1 cellular context compared by ENCODE assay signal in the genomic region with DNA sequence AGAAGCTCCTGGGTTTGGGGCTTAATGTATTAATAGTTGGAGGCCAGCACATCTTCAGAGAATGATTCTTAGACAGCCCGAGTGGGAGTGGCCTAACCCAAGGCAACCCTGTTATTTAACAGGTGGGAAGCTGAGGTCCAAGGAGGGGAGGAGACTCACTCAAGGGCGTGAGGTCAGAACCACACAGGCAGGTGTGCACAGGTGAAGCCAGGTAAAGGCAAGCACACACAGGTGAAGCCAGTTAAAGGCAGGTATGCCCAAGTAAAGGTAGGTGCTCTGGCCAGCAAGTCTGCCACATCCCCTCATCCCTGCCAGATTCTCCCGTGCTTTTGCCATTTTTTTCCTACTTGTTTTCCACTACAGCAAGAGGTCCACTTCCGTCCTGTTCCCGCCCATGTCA.
TF ChIP-seq lines count a peak whose summit lies in the region.

No MANE protein-coding gene starts in this region.

TF ChIP-seq in GM23338, 12 proteins besides CTCF, POLR2A, EP300 and RAD21 (continued from another document):
- TF ChIP-seq, protein P1, sequence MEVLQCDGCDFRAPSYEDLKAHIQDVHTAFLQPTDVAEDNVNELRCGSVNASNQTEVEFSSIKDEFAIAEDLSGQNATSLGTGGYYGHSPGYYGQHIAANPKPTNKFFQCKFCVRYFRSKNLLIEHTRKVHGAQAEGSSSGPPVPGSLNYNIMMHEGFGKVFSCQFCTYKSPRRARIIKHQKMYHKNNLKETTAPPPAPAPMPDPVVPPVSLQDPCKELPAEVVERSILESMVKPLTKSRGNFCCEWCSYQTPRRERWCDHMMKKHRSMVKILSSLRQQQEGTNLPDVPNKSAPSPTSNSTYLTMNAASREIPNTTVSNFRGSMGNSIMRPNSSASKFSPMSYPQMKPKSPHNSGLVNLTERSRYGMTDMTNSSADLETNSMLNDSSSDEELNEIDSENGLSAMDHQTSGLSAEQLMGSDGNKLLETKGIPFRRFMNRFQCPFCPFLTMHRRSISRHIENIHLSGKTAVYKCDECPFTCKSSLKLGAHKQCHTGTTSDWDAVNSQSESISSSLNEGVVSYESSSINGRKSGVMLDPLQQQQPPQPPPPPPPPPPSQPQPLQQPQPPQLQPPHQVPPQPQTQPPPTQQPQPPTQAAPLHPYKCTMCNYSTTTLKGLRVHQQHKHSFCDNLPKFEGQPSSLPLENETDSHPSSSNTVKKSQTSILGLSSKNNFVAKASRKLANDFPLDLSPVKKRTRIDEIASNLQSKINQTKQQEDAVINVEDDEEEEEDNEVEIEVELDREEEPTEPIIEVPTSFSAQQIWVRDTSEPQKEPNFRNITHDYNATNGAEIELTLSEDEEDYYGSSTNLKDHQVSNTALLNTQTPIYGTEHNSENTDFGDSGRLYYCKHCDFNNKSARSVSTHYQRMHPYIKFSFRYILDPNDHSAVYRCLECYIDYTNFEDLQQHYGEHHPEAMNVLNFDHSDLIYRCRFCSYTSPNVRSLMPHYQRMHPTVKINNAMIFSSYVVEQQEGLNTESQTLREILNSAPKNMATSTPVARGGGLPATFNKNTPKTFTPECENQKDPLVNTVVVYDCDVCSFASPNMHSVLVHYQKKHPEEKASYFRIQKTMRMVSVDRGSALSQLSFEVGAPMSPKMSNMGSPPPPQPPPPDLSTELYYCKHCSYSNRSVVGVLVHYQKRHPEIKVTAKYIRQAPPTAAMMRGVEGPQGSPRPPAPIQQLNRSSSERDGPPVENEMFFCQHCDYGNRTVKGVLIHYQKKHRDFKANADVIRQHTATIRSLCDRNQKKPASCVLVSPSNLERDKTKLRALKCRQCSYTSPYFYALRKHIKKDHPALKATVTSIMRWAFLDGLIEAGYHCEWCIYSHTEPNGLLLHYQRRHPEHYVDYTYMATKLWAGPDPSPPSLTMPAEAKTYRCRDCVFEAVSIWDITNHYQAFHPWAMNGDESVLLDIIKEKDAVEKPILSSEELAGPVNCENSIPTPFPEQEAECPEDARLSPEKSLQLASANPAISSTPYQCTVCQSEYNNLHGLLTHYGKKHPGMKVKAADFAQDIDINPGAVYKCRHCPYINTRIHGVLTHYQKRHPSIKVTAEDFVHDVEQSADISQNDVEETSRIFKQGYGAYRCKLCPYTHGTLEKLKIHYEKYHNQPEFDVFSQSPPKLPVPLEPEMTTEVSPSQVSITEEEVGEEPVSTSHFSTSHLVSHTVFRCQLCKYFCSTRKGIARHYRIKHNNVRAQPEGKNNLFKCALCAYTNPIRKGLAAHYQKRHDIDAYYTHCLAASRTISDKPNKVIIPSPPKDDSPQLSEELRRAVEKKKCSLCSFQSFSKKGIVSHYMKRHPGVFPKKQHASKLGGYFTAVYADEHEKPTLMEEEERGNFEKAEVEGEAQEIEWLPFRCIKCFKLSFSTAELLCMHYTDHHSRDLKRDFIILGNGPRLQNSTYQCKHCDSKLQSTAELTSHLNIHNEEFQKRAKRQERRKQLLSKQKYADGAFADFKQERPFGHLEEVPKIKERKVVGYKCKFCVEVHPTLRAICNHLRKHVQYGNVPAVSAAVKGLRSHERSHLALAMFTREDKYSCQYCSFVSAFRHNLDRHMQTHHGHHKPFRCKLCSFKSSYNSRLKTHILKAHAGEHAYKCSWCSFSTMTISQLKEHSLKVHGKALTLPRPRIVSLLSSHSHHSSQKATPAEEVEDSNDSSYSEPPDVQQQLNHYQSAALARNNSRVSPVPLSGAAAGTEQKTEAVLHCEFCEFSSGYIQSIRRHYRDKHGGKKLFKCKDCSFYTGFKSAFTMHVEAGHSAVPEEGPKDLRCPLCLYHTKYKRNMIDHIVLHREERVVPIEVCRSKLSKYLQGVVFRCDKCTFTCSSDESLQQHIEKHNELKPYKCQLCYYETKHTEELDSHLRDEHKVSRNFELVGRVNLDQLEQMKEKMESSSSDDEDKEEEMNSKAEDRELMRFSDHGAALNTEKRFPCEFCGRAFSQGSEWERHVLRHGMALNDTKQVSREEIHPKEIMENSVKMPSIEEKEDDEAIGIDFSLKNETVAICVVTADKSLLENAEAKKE (CRISPR knock-in tag; IDR thresholded peaks at IDR 0.05), result no peak
- TF ChIP-seq STAT1 (IDR thresholded peaks at IDR 0.05; ENCODE audit: unreplicated experiment) (no peak), ZNF331 (CRISPR knock-in tag; IDR thresholded peaks at IDR 0.05; ENCODE audit: low read depth) (no peak)
- TF ChIP-seq, protein P2, sequence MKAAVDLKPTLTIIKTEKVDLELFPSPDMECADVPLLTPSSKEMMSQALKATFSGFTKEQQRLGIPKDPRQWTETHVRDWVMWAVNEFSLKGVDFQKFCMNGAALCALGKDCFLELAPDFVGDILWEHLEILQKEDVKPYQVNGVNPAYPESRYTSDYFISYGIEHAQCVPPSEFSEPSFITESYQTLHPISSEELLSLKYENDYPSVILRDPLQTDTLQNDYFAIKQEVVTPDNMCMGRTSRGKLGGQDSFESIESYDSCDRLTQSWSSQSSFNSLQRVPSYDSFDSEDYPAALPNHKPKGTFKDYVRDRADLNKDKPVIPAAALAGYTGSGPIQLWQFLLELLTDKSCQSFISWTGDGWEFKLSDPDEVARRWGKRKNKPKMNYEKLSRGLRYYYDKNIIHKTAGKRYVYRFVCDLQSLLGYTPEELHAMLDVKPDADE (IDR thresholded peaks at IDR 0.05), result no peak
